In the genomic region with DNA sequence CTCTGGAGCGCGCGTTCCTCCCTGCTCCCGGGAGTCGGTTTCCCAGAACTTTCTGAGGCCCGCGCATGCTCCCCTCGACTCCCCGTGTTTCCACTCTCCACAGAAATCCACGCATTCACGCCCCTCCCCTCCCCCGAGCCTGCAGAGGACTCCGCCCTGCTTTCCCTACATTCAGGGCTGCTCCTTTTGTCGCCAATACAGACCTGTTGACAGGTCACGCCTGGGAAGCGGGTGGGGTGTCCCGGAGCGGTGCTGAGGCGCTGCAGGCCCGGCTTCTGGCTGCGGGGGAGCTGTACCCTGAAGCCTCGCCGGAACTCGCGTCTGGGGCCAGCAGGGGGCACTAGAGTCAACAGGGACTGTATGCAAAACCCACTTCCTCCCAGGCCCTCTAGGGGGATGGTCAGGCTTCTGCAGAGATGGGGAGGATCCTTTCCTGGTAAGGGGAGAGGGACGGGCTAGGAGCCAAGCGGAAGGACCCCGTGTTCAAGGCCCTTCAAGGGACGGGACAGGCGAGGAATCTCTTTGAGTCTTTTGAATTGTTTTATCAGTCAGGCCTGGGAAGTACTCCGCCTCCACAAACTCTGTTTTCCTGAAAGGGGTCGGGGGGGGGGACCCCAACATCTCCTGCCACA, we compare ENCODE assay signal across 9 cellular contexts. TPM values are rescaled to one million over a fixed set of nuclear protein-coding genes. Genes with fewer than 3 reads are reported as not detected.
DNase-seq lines count a peak whose midpoint lies in the region; ATAC-seq, FAIRE-seq and TF ChIP-seq lines count a peak whose summit lies in the region.
"Had no signal": no experiment of that assay in that cellular context is flagged by ENCODE, and none has a peak within 500 bp of the region (broad histone marks: within the 10 kb centered on the region; RNA-seq: fewer than 3 reads in every experiment).

A gene with protein sequence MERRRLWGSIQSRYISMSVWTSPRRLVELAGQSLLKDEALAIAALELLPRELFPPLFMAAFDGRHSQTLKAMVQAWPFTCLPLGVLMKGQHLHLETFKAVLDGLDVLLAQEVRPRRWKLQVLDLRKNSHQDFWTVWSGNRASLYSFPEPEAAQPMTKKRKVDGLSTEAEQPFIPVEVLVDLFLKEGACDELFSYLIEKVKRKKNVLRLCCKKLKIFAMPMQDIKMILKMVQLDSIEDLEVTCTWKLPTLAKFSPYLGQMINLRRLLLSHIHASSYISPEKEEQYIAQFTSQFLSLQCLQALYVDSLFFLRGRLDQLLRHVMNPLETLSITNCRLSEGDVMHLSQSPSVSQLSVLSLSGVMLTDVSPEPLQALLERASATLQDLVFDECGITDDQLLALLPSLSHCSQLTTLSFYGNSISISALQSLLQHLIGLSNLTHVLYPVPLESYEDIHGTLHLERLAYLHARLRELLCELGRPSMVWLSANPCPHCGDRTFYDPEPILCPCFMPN (minus strand): TSS at position 294 of the 632 bp plus-strand sequence. CDS start 2,433 bp downstream, outside the sequence.

- no TSS peak for BruUV-seq in PC-3 (replicated peaks; lab: Mats Ljungman, UMichigan)

- H3K4me3 ChIP-seq in Jurkat, Clone E6-1 (ENCODE audit: low read length) = peak within 1 kb of the TSS; percentile 80
- H3K4me3 ChIP-seq in PC-3 (ENCODE audit: low read length) = peak within 1 kb of the TSS; percentile 74
- no peak within 1 kb of the TSS for H3K4me3 ChIP-seq in small intestine (ENCODE audit: low read depth in 1 of 2, low read length in 2 of 2)
- no peak within 1 kb of the TSS for H3K4me3 ChIP-seq in tibial artery

- peak; percentile 91 for TF ChIP-seq CTCF in D721Med (IDR thresholded peaks at IDR 0.05; ENCODE audit: insufficient read depth, missing control alignments)
- TF ChIP-seq CTCF in PC-3 (conservative IDR thresholded peaks at IDR 0.05; ENCODE audit: low read depth, low read length) = peak; percentile 93
- no peak for TF ChIP-seq CTCF in tibial artery (IDR thresholded peaks at IDR 0.05)

- ATAC-seq in PC-3 = peak; percentile 95

- H3F3A ChIP-seq in PC-3 (ENCODE audit: low read length, unreplicated experiment) = no peaks in the 10 kb centered on the region

- H3K27me3 ChIP-seq in PC-3 (ENCODE audit: low read length) (no peaks in the 10 kb centered on the region), small intestine (ENCODE audit: control insufficient read depth in 2 of 2, insufficient read depth in 2 of 2, low read length in 2 of 2) (no peaks in the 10 kb centered on the region), tibial artery (no peaks in the 10 kb centered on the region)

- H3K27ac ChIP-seq in PC-3 (ENCODE audit: low read length) (no peak within 1 kb of the TSS), small intestine (ENCODE audit: low read depth in 1 of 2, low read length in 1 of 2) (no peak within 1 kb of the TSS), tibial artery (no peak within 1 kb of the TSS)

- peak within 1 kb of the TSS; percentile 81 for H3K4me2 ChIP-seq in PC-3 (ENCODE audit: low read length)

- CTCF ChIA-PET in PC-3 (lab: Charles Lee) = interaction anchor here (0.6 to 0.7 kb wide), 3 partner anchors 12 to 33 kb away, joined by 3 read pairs; no protein-coding TSS in a partner anchor

- H3K36me3 ChIP-seq in PC-3 (ENCODE audit: low read depth, low read length) = no peaks in the 10 kb centered on the region
- H3K36me3 ChIP-seq in small intestine (ENCODE audit: control insufficient read depth in 2 of 2, insufficient read depth in 2 of 2, low read length in 2 of 2) = no peaks in the 10 kb centered on the region
- H3K36me3 ChIP-seq in tibial artery = no peaks in the 10 kb centered on the region

- peak; percentile 87 for DNase-seq in D721Med (ENCODE audit: insufficient read length, low spot score)
- DNase-seq in Jurkat, Clone E6-1 (ENCODE audit: low read depth, low spot score) = peak; percentile 96
- DNase-seq in PC-3 = peak; percentile 80
- DNase-seq in activated CD8-positive, alpha-beta memory T cell treated with anti-CD3 and anti-CD28 coated beads, Interleukin-2, amount 50 U/mL, for 48 hours = peak; percentile 95
- peak; percentile 16 for DNase-seq in globus pallidus (ENCODE audit: low spot score)
- peak; percentile 45 for DNase-seq in small intestine
- DNase-seq in tibial artery = no peak
- no peak for DNase-seq in DMS79 treated with DMSO at 0.1 percent for 48 hours (lab: John Stamatoyannopoulos, UW)

- no peaks in the 10 kb centered on the region for H3K79me2 ChIP-seq in PC-3 (ENCODE audit: low read length)

- no peaks in the 10 kb centered on the region for H3K9me2 ChIP-seq in PC-3 (replicated peaks; ENCODE audit: low read length)

- H3K4me1 ChIP-seq in PC-3 (ENCODE audit: insufficient read depth, low read length) (no peaks in the 10 kb centered on the region), small intestine (ENCODE audit: control insufficient read depth in 2 of 2, insufficient read depth in 1 of 2, low read depth in 1 of 2, low read length in 1 of 2) (no peaks in the 10 kb centered on the region), tibial artery (no peaks in the 10 kb centered on the region)

- intact Hi-C loops in PC-3 (cut with micrococcal nuclease) = no loop called here
- intact Hi-C loops in tibial artery (cut with DNase I; ENCODE audit: low total_unique reads) = no loop called here

- peak within 1 kb of the TSS; percentile 53 for H3K9ac ChIP-seq in PC-3 (ENCODE audit: low read length)

- no peaks in the 10 kb centered on the region for H4K20me1 ChIP-seq in PC-3 (ENCODE audit: low read length)

- H3K9me3 ChIP-seq in PC-3 (ENCODE audit: low read length) (no peaks in the 10 kb centered on the region), small intestine (ENCODE audit: control insufficient read depth, low read depth) (no peaks in the 10 kb centered on the region), tibial artery (no peaks in the 10 kb centered on the region)

- FAIRE-seq in D721Med (lab: Jason Lieb, UNC) = peak; percentile 25
- no peak for FAIRE-seq in small intestine (lab: Jason Lieb, UNC)

- WGBS in small intestine, 3 donors = 41 to 55% (median 51%) methylated on average over 28 to 32 of the region's 32 CpGs

- H2AFZ ChIP-seq in PC-3 (ENCODE audit: low read length) = peak within 1 kb of the TSS; percentile 88

- POLR2A ChIA-PET in PC-3 (lab: Charles Lee; ENCODE audit: unreplicated experiment) = interaction anchor here (0.6 kb wide), 2 partner anchors 24 to 61 kb away, joined by 3 to 4 read pairs; no protein-coding TSS in a partner anchor

RNA-seq across cellular contexts. Expression of the gene that starts here (rescaled TPM):
- polyA plus RNA-seq in Jurkat, Clone E6-1 (2012; ENCODE audit: insufficient read depth, insufficient read length) = 185 TPM
- 17.1 and 21.4 TPM in 2 replicates for total RNA-seq in PC-3 (2014; rRNA removed)
- not detected for polyA plus RNA-seq in small intestine
- total RNA-seq: activated CD8-positive, alpha-beta memory T cell treated with anti-CD3 and anti-CD28 coated beads for 36 hours had no signal

Comparison
In these comparisons a context has a peak if more than half of its experiments do, and no peak if none do; other contexts are left out.
1. Peak in DNase-seq in small intestine; RNA of the gene not detected or under 1 TPM.
2. DNase-seq: peak in D721Med (single experiment), Jurkat, Clone E6-1 (single experiment), PC-3 (single experiment), activated CD8-positive, alpha-beta memory T cell treated with anti-CD3 and anti-CD28 coated beads, Interleukin-2, amount 50 U/mL, for 48 hours (single experiment) and globus pallidus (single experiment); none in tibial artery (0 of 2) and DMS79 treated with DMSO at 0.1 percent for 48 hours (single experiment).
3. CTCF ChIP-seq: peak in D721Med (single experiment) and PC-3 (single experiment); none in tibial artery (0 of 2).
4. H3K4me3 ChIP-seq: peak in Jurkat, Clone E6-1 (single experiment) and PC-3 (single experiment); none in small intestine (0 of 2) and tibial artery (0 of 2).